In genomic region chr12:42097971-42098370, GRCh38 we compare ENCODE assay signal across 9 cellular contexts. TPM values are rescaled to one million over a fixed set of nuclear protein-coding genes. Genes with fewer than 3 reads are reported as not detected.
A peak's percentile ranks its signal among the peaks of the same experiment; 100 is the strongest.
DNase-seq lines count a peak whose midpoint lies in the region; ATAC-seq, FAIRE-seq and TF ChIP-seq lines count a peak whose summit lies in the region.
"Had no signal": no experiment of that assay in that cellular context is flagged by ENCODE, and none has a peak within 500 bp of the region (broad histone marks: within the 10 kb centered on the region; RNA-seq: fewer than 3 reads in every experiment).

No MANE protein-coding gene starts in this region.

- intact Hi-C loops in psoas muscle (cut with DNase I): no loop called here

- FAIRE-seq in A549 (lab: Jason Lieb, UNC): peak; percentile 83
- FAIRE-seq: G401.6 had no signal

- H3K9me3 Mint-ChIP-seq in activated naive CD8-positive, alpha-beta T cell (ENCODE audit: low read depth): no peaks in the 10 kb centered on the region
- H3K9me3 Mint-ChIP-seq in stimulated activated memory B cell treated with anti-CD40 and anti-IgM and Interleukin-4, amounts not matched to agents 10 μg/mL and 1 μg/mL and 100 μg/mL, for 72 hours: no peaks in the 10 kb centered on the region

- ATAC-seq in A549 (no peak), GM19043 (IDR thresholded peaks at IDR 0.05; ENCODE audit: low read depth, unreplicated experiment) (peak; percentile 94), HG03159 (IDR thresholded peaks at IDR 0.05; ENCODE audit: unreplicated experiment) (peak; percentile 92), psoas muscle (no peak)
- peak; percentile 80 for ATAC-seq in stimulated activated memory B cell treated with anti-CD40 and anti-IgM and Interleukin-4, amounts not matched to agents 10 μg/mL and 1 μg/mL and 100 μg/mL, for 72 hours

- CTCF ChIA-PET in A549 (lab: Yijun Ruan, JAX): no interaction called here

- no peak for DNase-seq in A549 (ENCODE audit: low read depth in 1 of 2, low spot score in 1 of 2)
- no peak for DNase-seq in psoas muscle
- no peak for DNase-seq in amygdala (lab: John Stamatoyannopoulos, UW)
- no peak for DNase-seq in activated CD4-positive, alpha-beta T cell treated with anti-CD3 and anti-CD28 coated beads for 48 hours

- peaks cover 0 to 21% of the 10 kb centered on the region in 2 donors for H3K36me3 ChIP-seq in psoas muscle (ENCODE audit: insufficient read depth in 1 of 2, low read depth in 1 of 2)

- H3K27me3 Mint-ChIP-seq in activated naive CD8-positive, alpha-beta T cell: no peaks in the 10 kb centered on the region
- H3K27me3 Mint-ChIP-seq in stimulated activated memory B cell treated with anti-CD40 and anti-IgM and Interleukin-4, amounts not matched to agents 10 μg/mL and 1 μg/mL and 100 μg/mL, for 72 hours: no peaks in the 10 kb centered on the region

- no peak for TF ChIP-seq POLR2A in A549 (IDR thresholded peaks at IDR 0.05; ENCODE audit: low read length)

- H3K4me1 ChIP-seq in A549 (peaks cover 8% of the 10 kb centered on the region; the same call in 2 of the 3 replicates), psoas muscle (no peaks in the 10 kb centered on the region)

- peak overlapping the region; percentile 86 for H3K4me3 Mint-ChIP-seq in activated naive CD8-positive, alpha-beta T cell
- H3K4me3 Mint-ChIP-seq in stimulated activated memory B cell treated with anti-CD40 and anti-IgM and Interleukin-4, amounts not matched to agents 10 μg/mL and 1 μg/mL and 100 μg/mL, for 72 hours: peak overlapping the region; percentile 77

- peaks cover 49% of the 10 kb centered on the region for H3K4me1 Mint-ChIP-seq in activated naive CD8-positive, alpha-beta T cell (ENCODE audit: low read depth)
- peaks cover 28% of the 10 kb centered on the region for H3K4me1 Mint-ChIP-seq in stimulated activated memory B cell treated with anti-CD40 and anti-IgM and Interleukin-4, amounts not matched to agents 10 μg/mL and 1 μg/mL and 100 μg/mL, for 72 hours

- H3K27me3 ChIP-seq in psoas muscle (ENCODE audit: insufficient read depth in 3 of 3, low read length in 2 of 3): no peaks in the 10 kb centered on the region

- POLR2A ChIA-PET in A549 (lab: Yijun Ruan, JAX): no interaction called here

- peaks cover 18% of the 10 kb centered on the region for H3K36me3 Mint-ChIP-seq in activated naive CD8-positive, alpha-beta T cell
- peaks cover 29% of the 10 kb centered on the region for H3K36me3 Mint-ChIP-seq in stimulated activated memory B cell treated with anti-CD40 and anti-IgM and Interleukin-4, amounts not matched to agents 10 μg/mL and 1 μg/mL and 100 μg/mL, for 72 hours

- TF ChIP-seq CTCF in A549 (IDR thresholded peaks at IDR 0.05) (no peak), psoas muscle (IDR thresholded peaks at IDR 0.05) (no peak)

- H3K27ac ChIP-seq in A549: no peak overlapping the region
- no peak overlapping the region for H3K27ac ChIP-seq in psoas muscle

- peak overlapping the region; percentile 93 for H3K27ac Mint-ChIP-seq in activated naive CD8-positive, alpha-beta T cell
- peak overlapping the region; percentile 87 for H3K27ac Mint-ChIP-seq in stimulated activated memory B cell treated with anti-CD40 and anti-IgM and Interleukin-4, amounts not matched to agents 10 μg/mL and 1 μg/mL and 100 μg/mL, for 72 hours

- H3K4me3 ChIP-seq in A549 (no peak overlapping the region), psoas muscle (no peak overlapping the region)

- TF ChIP-seq RAD21 in A549 (conservative IDR thresholded peaks at IDR 0.05 in 1 of 2, IDR thresholded peaks at IDR 0.05 in 1 of 2): no peak

- H3K9me3 ChIP-seq in A549 (no peaks in the 10 kb centered on the region), psoas muscle (no peaks in the 10 kb centered on the region)

- no peak for TF ChIP-seq EP300 in A549 (IDR thresholded peaks at IDR 0.05)

- no peak overlapping the region for H3K4me2 ChIP-seq in A549

- WGBS in A549 (ENCODE audit: missing lambda C conversion rate): 88% methylated on average over 5 of the region's 5 CpGs
- WGBS in psoas muscle, 3 donors: 75 to 82% (median 79%) methylated on average over 5 of the region's 5 CpGs

TF ChIP-seq in A549, 52 proteins besides CTCF, POLR2A, EP300 and RAD21:
- TF ChIP-seq PHF8 (IDR thresholded peaks at IDR 0.05; ENCODE audit: borderline replicate concordance, low read depth): no peak
- no peak for TF ChIP-seq GATA3 (IDR thresholded peaks at IDR 0.05; ENCODE audit: borderline replicate concordance)
- TF ChIP-seq FOSB (CRISPR knock-in tag; IDR thresholded peaks at IDR 0.05): no peak
- no peak for TF ChIP-seq JUNB (IDR thresholded peaks at IDR 0.05)
- TF ChIP-seq NR3C1 (IDR thresholded peaks at IDR 0.05): no peak
- TF ChIP-seq TP53 (CRISPR knock-in tag; IDR thresholded peaks at IDR 0.05): no peak
- TF ChIP-seq EHF (CRISPR knock-in tag; IDR thresholded peaks at IDR 0.05): no peak
- TF ChIP-seq FOXS1 (CRISPR knock-in tag; IDR thresholded peaks at IDR 0.05): no peak
- TF ChIP-seq ZSCAN20 (CRISPR knock-in tag; IDR thresholded peaks at IDR 0.05): no peak
- no peak for TF ChIP-seq E2F6 (IDR thresholded peaks at IDR 0.05; ENCODE audit: borderline replicate concordance, low read depth)
- no peak for TF ChIP-seq ATOH8 (CRISPR knock-in tag; IDR thresholded peaks at IDR 0.05; ENCODE audit: low read depth)
- TF ChIP-seq MYC (IDR thresholded peaks at IDR 0.05; ENCODE audit: borderline replicate concordance, low read length): no peak
- no peak for TF ChIP-seq SMC3 (IDR thresholded peaks at IDR 0.05)
- TF ChIP-seq RCOR1 (IDR thresholded peaks at IDR 0.05; ENCODE audit: low read depth, low read length): no peak
- TF ChIP-seq CBX8 (IDR thresholded peaks at IDR 0.05): no peak
TF ChIP-seq in A549: peak in this region for 0.

RNA-seq across cellular contexts. Expression of gene GXYLT1, which starts 46.7 kb away (rescaled TPM):
- 19.3 and 25.0 TPM in 2 replicates for polyA plus RNA-seq in A549 (2011; rRNA removed)
- polyA plus RNA-seq in A549 (2012; cell fraction: cytosol; rRNA removed): 4.5 and 5.4 TPM in 2 replicates
- polyA plus RNA-seq in A549 (2012; cell fraction: nucleus; rRNA removed): 3.9 and 4.7 TPM in 2 replicates
- polyA plus RNA-seq in A549 (2017; fragmentation: RNase III; extraction: RNeasy Plus Mini Kit Qiagen cat#74134 plus additional on column Dnase treatment): 11.2 to 12.9 TPM (median 11.6 TPM) in 3 replicates
- polyA minus RNA-seq in A549 (2011; rRNA and poly(A)+ RNA removed): 4.9 and 7.4 TPM in 2 replicates
- 1 to 10 TPM; 4.3 to 6.3 (median 5.1) TPM for total RNA-seq in psoas muscle
- polyA plus RNA-seq in psoas muscle: 1 to 10 TPM; 1.3 to 2.9 (median 2.7) TPM

Comparison
In these comparisons a context has a peak if more than half of its experiments do, and no peak if none do; other contexts are left out.
1. ATAC-seq: peak in GM19043 (single experiment), HG03159 (single experiment) and stimulated activated memory B cell treated with anti-CD40 and anti-IgM and Interleukin-4, amounts not matched to agents 10 μg/mL and 1 μg/mL and 100 μg/mL, for 72 hours (single experiment); none in A549 (0 of 2) and psoas muscle (0 of 4).